ENCODE assay signal across 11 cellular contexts in the genomic region with DNA sequence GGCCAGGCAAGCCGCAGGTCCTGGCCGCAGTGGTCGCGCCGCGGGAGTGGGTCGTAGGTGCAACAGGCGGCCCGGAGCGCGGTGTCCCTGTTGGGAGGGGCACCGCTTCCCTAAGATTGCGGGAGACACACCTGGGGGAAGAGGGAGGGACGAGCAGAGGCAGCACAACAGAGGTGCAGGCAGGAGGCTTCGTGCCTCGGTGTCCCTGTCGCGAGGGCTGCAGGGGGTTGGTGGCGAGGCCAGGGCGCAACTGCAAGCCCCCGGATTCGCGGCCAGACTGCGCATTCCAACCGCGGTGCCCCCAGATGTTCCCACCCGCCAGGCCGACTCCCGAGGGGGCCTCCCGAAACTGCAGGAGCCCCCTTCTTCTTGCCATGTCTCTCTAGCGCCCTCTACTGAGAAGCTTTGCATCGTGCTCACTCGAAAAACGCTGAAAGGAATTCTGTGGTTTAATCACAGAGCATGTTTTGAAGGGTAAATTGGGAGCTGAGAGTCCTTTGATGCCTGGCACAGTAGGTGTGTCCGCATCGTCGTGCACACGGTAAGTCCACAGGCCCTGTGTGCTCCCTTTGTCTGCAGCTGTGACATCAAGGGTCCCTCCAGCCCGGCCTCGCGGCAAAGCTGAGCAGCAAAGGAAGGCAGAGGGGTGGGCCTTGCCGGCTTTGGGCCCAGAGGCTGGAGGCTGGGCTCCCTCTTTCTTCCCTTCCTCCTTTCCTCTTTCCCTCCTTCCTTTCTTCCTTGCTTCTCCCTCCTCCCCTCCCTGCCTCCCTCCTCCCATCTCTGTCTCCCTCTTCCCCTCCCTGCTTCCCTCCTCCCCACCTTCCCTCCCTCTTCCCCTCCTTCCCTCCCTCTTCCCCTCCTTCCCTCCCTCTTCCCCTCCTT. TPM values are rescaled to one million over a fixed set of nuclear protein-coding genes. Genes with fewer than 3 reads are reported as not detected.
DNase-seq lines count a peak whose midpoint lies in the region; ATAC-seq and TF ChIP-seq lines count a peak whose summit lies in the region.
"Had no signal": no experiment of that assay in that cellular context is flagged by ENCODE, and none has a peak within 500 bp of the region (broad histone marks: within the 10 kb centered on the region; RNA-seq: fewer than 3 reads in every experiment).

No MANE protein-coding gene starts in this region.

- H3K27ac ChIP-seq in mammary epithelial cell (ENCODE audit: insufficient read depth, low read depth, low read length) (no peak overlapping the region), Peyer's patch (no peak overlapping the region)

- no peak for TF ChIP-seq EP300 in Ishikawa (IDR thresholded peaks at IDR 0.05; ENCODE audit: borderline replicate concordance)

- no peak for ATAC-seq in activated T-cell treated with anti-CD3 and anti-CD28 coated beads, Interleukin-2, amount 50 U/mL, for 4 hours
- no peak for ATAC-seq in HG02610 (IDR thresholded peaks at IDR 0.05; ENCODE audit: unreplicated experiment)
- ATAC-seq: esophagus mucosa had no signal

- TF ChIP-seq CTCF in Calu3 (IDR thresholded peaks at IDR 0.05; ENCODE audit: unreplicated experiment) (peak; percentile 55), mammary epithelial cell (conservative IDR thresholded peaks at IDR 0.05 in 1 of 2, IDR thresholded peaks at IDR 0.05 in 1 of 2; ENCODE audit: extremely low read depth in 1 of 2, insufficient read depth in 1 of 2, low read depth in 1 of 2, low read length in 2 of 2) (peak; percentile 30 to 59), mesothelial cell of epicardium (IDR thresholded peaks at IDR 0.05; ENCODE audit: unreplicated experiment) (peak; percentile 18), Peyer's patch (IDR thresholded peaks at IDR 0.05) (peak in 1 of 6 experiments; percentile 12)

- H3K4me1 ChIP-seq in mammary epithelial cell (ENCODE audit: insufficient read depth, low read length), result no peaks in the 10 kb centered on the region
- H3K4me1 ChIP-seq in Peyer's patch, result no peaks in the 10 kb centered on the region

- no peaks in the 10 kb centered on the region for H3K4me1 Mint-ChIP-seq in Calu3 (ENCODE audit: low read depth, unreplicated experiment)
- no peaks in the 10 kb centered on the region for H3K4me1 Mint-ChIP-seq in mesothelial cell of epicardium
- H3K4me1 Mint-ChIP-seq in activated T-cell treated with anti-CD3 and anti-CD28 coated beads, Interleukin-2, amount 50 U/mL, for 4 hours (ENCODE audit: low read depth), result no peaks in the 10 kb centered on the region

- H3K4me3 ChIP-seq in mammary epithelial cell (replicated peaks in 1 of 3; ENCODE audit: insufficient read depth in 1 of 3, low read depth in 2 of 3, low read length in 3 of 3) (no peak overlapping the region), Peyer's patch (no peak overlapping the region)

- H3K36me3 Mint-ChIP-seq in Calu3 (ENCODE audit: insufficient read depth, unreplicated experiment) (no peaks in the 10 kb centered on the region), mesothelial cell of epicardium (no peaks in the 10 kb centered on the region)
- no peaks in the 10 kb centered on the region for H3K36me3 Mint-ChIP-seq in activated T-cell treated with anti-CD3 and anti-CD28 coated beads, Interleukin-2, amount 50 U/mL, for 4 hours (ENCODE audit: insufficient read depth)

- H3K4me3 Mint-ChIP-seq in Calu3 (ENCODE audit: low read depth, unreplicated experiment) (no peak overlapping the region), mesothelial cell of epicardium (no peak overlapping the region)
- H3K4me3 Mint-ChIP-seq in activated T-cell treated with anti-CD3 and anti-CD28 coated beads, Interleukin-2, amount 50 U/mL, for 4 hours, result no peak overlapping the region

- no peak overlapping the region for H3K27ac Mint-ChIP-seq in Calu3 (ENCODE audit: unreplicated experiment)
- H3K27ac Mint-ChIP-seq in mesothelial cell of epicardium, result no peak overlapping the region

- CTCF ChIA-PET in Calu3 (lab: Charles Lee) (no interaction called here), mammary epithelial cell (lab: Charles Lee; ENCODE audit: low non-redundant PET) (no interaction called here)

- H3K9me3 Mint-ChIP-seq in Calu3 (ENCODE audit: low read depth, unreplicated experiment) (no peaks in the 10 kb centered on the region), mesothelial cell of epicardium (no peaks in the 10 kb centered on the region)
- H3K9me3 Mint-ChIP-seq in activated T-cell treated with anti-CD3 and anti-CD28 coated beads, Interleukin-2, amount 50 U/mL, for 4 hours, result no peaks in the 10 kb centered on the region

- in situ Hi-C loops in mammary epithelial cell (cut with MboI; ENCODE audit: low sequenced_read_pairs in 2 of 2), result no loop called here

- H3K79me2 ChIP-seq in mammary epithelial cell (ENCODE audit: insufficient read depth, low read length), result no peaks in the 10 kb centered on the region

- intact Hi-C loops in Calu3 (cut with micrococcal nuclease; ENCODE audit: unreplicated experiment) (no loop called here), mammary epithelial cell (cut with micrococcal nuclease) (no loop called here)

- H2AFZ ChIP-seq in mammary epithelial cell (ENCODE audit: low read depth, low read length), result peak overlapping the region; percentile 54

- TF ChIP-seq RAD21 in Ishikawa (IDR thresholded peaks at IDR 0.05; ENCODE audit: low read depth), result peak; percentile 32; the same call in 1 of the 2 replicates

- H3K36me3 ChIP-seq in mammary epithelial cell (ENCODE audit: insufficient read depth, low read length) (no peaks in the 10 kb centered on the region), Peyer's patch (no peaks in the 10 kb centered on the region)

- BruUV-seq in Calu3 (replicated peaks; lab: Mats Ljungman, UMichigan), result no TSS peak
- BruUV-seq in mammary epithelial cell (replicated peaks; lab: Mats Ljungman, UMichigan), result no TSS peak

- no peak overlapping the region for H3K4me2 ChIP-seq in mammary epithelial cell (ENCODE audit: insufficient read depth, low read depth, low read length)

- DNase-seq in Calu3 (no peak), mammary epithelial cell (no peak), mesothelial cell of epicardium (ENCODE audit: low spot score in 2 of 2, unreplicated experiment in 2 of 2) (no peak), NCI-H1092 (lab: John Stamatoyannopoulos, UW) (no peak), Peyer's patch (no peak)
- DNase-seq in activated T-cell treated with anti-CD3 and anti-CD28 coated beads, Interleukin-2, amount 50 U/mL, for 4 hours, result no peak
- DNase-seq: MV-4-11 had no signal

- TF ChIP-seq POLR2A in Peyer's patch (IDR thresholded peaks at IDR 0.05), result no peak

- no peaks in the 10 kb centered on the region for H4K20me1 ChIP-seq in mammary epithelial cell (ENCODE audit: insufficient read depth, low read length)

- H3K27me3 Mint-ChIP-seq in Calu3 (ENCODE audit: unreplicated experiment), result peaks cover 11% of the 10 kb centered on the region
- no peaks in the 10 kb centered on the region for H3K27me3 Mint-ChIP-seq in mesothelial cell of epicardium (ENCODE audit: low read depth)
- H3K27me3 Mint-ChIP-seq in activated T-cell treated with anti-CD3 and anti-CD28 coated beads, Interleukin-2, amount 50 U/mL, for 4 hours (ENCODE audit: low read depth), result no peaks in the 10 kb centered on the region

- dilution Hi-C loops in mammary epithelial cell (cut with HindIII; ENCODE audit: low sequenced_read_pairs), result no loop called here

- 74% methylated on average over 25 of the region's 42 CpGs for WGBS in mammary epithelial cell (ENCODE audit: low coverage, missing lambda C conversion rate)

- H3K27me3 ChIP-seq in mammary epithelial cell (ENCODE audit: insufficient read depth, low read length), result no peaks in the 10 kb centered on the region
- H3K27me3 ChIP-seq in Peyer's patch, result no peaks in the 10 kb centered on the region

- H3K9me3 ChIP-seq in mammary epithelial cell (replicated peaks; ENCODE audit: insufficient read depth, low read length) (no peaks in the 10 kb centered on the region), Peyer's patch (no peaks in the 10 kb centered on the region)

- no peak overlapping the region for H3K9ac ChIP-seq in mammary epithelial cell (ENCODE audit: insufficient read depth, low read length)

TF ChIP-seq in Ishikawa, 13 proteins besides CTCF, POLR2A, EP300 and RAD21:
- TF ChIP-seq CEBPB (IDR thresholded peaks at IDR 0.05) (no peak), TEAD4 (IDR thresholded peaks at IDR 0.05) (no peak), YY1 (IDR thresholded peaks at IDR 0.05; ENCODE audit: low read depth) (no peak), TAF1 (IDR thresholded peaks at IDR 0.05; ENCODE audit: low read depth) (no peak)
- TF ChIP-seq, protein P1, sequence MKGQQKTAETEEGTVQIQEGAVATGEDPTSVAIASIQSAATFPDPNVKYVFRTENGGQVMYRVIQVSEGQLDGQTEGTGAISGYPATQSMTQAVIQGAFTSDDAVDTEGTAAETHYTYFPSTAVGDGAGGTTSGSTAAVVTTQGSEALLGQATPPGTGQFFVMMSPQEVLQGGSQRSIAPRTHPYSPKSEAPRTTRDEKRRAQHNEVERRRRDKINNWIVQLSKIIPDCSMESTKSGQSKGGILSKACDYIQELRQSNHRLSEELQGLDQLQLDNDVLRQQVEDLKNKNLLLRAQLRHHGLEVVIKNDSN (IDR thresholded peaks at IDR 0.05), result no peak
TF ChIP-seq in Ishikawa: peak in this region for 0.

RNA-seq across cellular contexts. Expression of gene MBL2, which starts 6.2 kb away (rescaled TPM):
- total RNA-seq in Calu3 (2022), result not detected in 2 replicates
- not detected for total RNA-seq in mammary epithelial cell
- polyA plus RNA-seq in mammary epithelial cell, result not detected
- not detected for polyA minus RNA-seq in mammary epithelial cell
- total RNA-seq in mesothelial cell of epicardium, result not detected in 3 replicates
- total RNA-seq in activated T-cell treated with anti-CD3 and anti-CD28 coated beads, Interleukin-2, amount 50 U/mL, for 4 hours, result not detected
- not detected for total RNA-seq in Peyer's patch
- total RNA-seq: activated CD8-positive, alpha-beta memory T cell treated with anti-CD3 and anti-CD28 coated beads for 36 hours; esophagus mucosa had no signal
